13 cellular contexts compared by ENCODE assay signal in genomic region chr19:45403272-45403671, GRCh38. TPM values are rescaled to one million over a fixed set of nuclear protein-coding genes. Genes with fewer than 3 reads are reported as not detected.
A peak's percentile ranks its signal among the peaks of the same experiment; 100 is the strongest.
DNase-seq lines count a peak whose midpoint lies in the region; ATAC-seq and TF ChIP-seq lines count a peak whose summit lies in the region.
"Had no signal": no experiment of that assay in that cellular context is flagged by ENCODE, and none has a peak within 500 bp of the region (broad histone marks: within the 10 kb centered on the region; RNA-seq: fewer than 3 reads in every experiment).

No MANE protein-coding gene starts in this region.

- TF ChIP-seq CTCF in mammary epithelial cell (conservative IDR thresholded peaks at IDR 0.05 in 1 of 2, IDR thresholded peaks at IDR 0.05 in 1 of 2; ENCODE audit: extremely low read depth in 1 of 2, insufficient read depth in 1 of 2, low read depth in 1 of 2, low read length in 2 of 2) (no peak), upper lobe of right lung (IDR thresholded peaks at IDR 0.05) (no peak)

- H3K27me3 ChIP-seq in mammary epithelial cell (ENCODE audit: insufficient read depth, low read length) (no peaks in the 10 kb centered on the region), upper lobe of right lung (no peaks in the 10 kb centered on the region)
- H3K27me3 ChIP-seq: SJCRH30 had no signal

- CTCF ChIA-PET in mammary epithelial cell (lab: Charles Lee; ENCODE audit: low non-redundant PET): interaction anchor here (0.5 to 1.0 kb wide), 2 partner anchors 82 to 758 kb away, joined by 3 to 15 read pairs; no protein-coding TSS in a partner anchor

- 4% methylated on average over 4 of the region's 4 CpGs for WGBS in mammary epithelial cell (ENCODE audit: low coverage, missing lambda C conversion rate)
- WGBS in mesodermal cell (ENCODE audit: insufficient coverage in 2 of 2), 2 experiments: 69 to 75% methylated on average over 3 to 4 of the region's 4 CpGs

- H3K79me2 ChIP-seq in mammary epithelial cell (ENCODE audit: insufficient read depth, low read length): peaks cover 79% of the 10 kb centered on the region

- intact Hi-C loops in Right ventricle myocardium superior (cut with DNase I) (no loop called here), cardiac septum (cut with DNase I) (no loop called here), mammary epithelial cell (cut with micrococcal nuclease) (loop anchor here (5.0 to 10.0 kb wide), 5 partner anchors 34 to 242 kb away; partner anchors contain the start of gene MARK4), upper lobe of right lung (cut with DNase I) (no loop called here)

- H3K4me3 ChIP-seq in mammary epithelial cell (replicated peaks in 1 of 3; ENCODE audit: insufficient read depth in 1 of 3, low read depth in 2 of 3, low read length in 3 of 3): peak overlapping the region; percentile 90 to 92 (median 91)
- H3K4me3 ChIP-seq in mesodermal cell (ENCODE audit: extremely low read depth, insufficient read depth, low read length, poor library complexity, severe bottlenecking): peak overlapping the region; percentile 86
- peak overlapping the region; percentile 77 for H3K4me3 ChIP-seq in upper lobe of right lung
- H3K4me3 ChIP-seq: SJCRH30 had no signal

- no peak overlapping the region for H2AFZ ChIP-seq in mammary epithelial cell (ENCODE audit: low read depth, low read length)

- no peaks in the 10 kb centered on the region for H3K9me3 ChIP-seq in mammary epithelial cell (replicated peaks; ENCODE audit: insufficient read depth, low read length)
- H3K9me3 ChIP-seq in mesodermal cell (ENCODE audit: control insufficient read depth, low read length): no peaks in the 10 kb centered on the region
- H3K9me3 ChIP-seq in upper lobe of right lung: no peaks in the 10 kb centered on the region
- H3K9me3 ChIP-seq: SJCRH30 had no signal

- peak overlapping the region; percentile 94 for H3K9ac ChIP-seq in mammary epithelial cell (ENCODE audit: insufficient read depth, low read length)

- no TSS peak for BruUV-seq in mammary epithelial cell (replicated peaks; lab: Mats Ljungman, UMichigan)

- H4K20me1 ChIP-seq in mammary epithelial cell (ENCODE audit: insufficient read depth, low read length): no peaks in the 10 kb centered on the region

- H3K36me3 ChIP-seq in mammary epithelial cell (ENCODE audit: insufficient read depth, low read length): peaks cover 9% of the 10 kb centered on the region
- H3K36me3 ChIP-seq in mesodermal cell (ENCODE audit: control insufficient read depth, insufficient read depth, low read length): peaks cover 20% of the 10 kb centered on the region
- no peaks in the 10 kb centered on the region for H3K36me3 ChIP-seq in upper lobe of right lung
- H3K36me3 ChIP-seq: SJCRH30 had no signal

- in situ Hi-C loops in mammary epithelial cell (cut with MboI; ENCODE audit: low sequenced_read_pairs in 2 of 2): no loop called here

- ATAC-seq in Right ventricle myocardium superior (ENCODE audit: poor library complexity) (peak; percentile 0), upper lobe of right lung (no peak)

- H3K4me2 ChIP-seq in mammary epithelial cell (ENCODE audit: insufficient read depth, low read depth, low read length): peak overlapping the region; percentile 85

- H3K4me1 ChIP-seq in mammary epithelial cell (ENCODE audit: insufficient read depth, low read length): peaks cover 36% of the 10 kb centered on the region
- peaks cover 20% of the 10 kb centered on the region for H3K4me1 ChIP-seq in mesodermal cell (ENCODE audit: control insufficient read depth, insufficient read depth, low read length, poor library complexity, severe bottlenecking)
- H3K4me1 ChIP-seq in upper lobe of right lung: peaks cover 33% of the 10 kb centered on the region

- peak overlapping the region; percentile 94 for H3K27ac ChIP-seq in mammary epithelial cell (ENCODE audit: insufficient read depth, low read depth, low read length)
- H3K27ac ChIP-seq in mesodermal cell (ENCODE audit: low read depth, low read length, severe bottlenecking): peak overlapping the region; percentile 36
- H3K27ac ChIP-seq in upper lobe of right lung: peak overlapping the region; percentile 12
- H3K27ac ChIP-seq: SJCRH30 had no signal

- dilution Hi-C loops in mammary epithelial cell (cut with HindIII; ENCODE audit: low sequenced_read_pairs): loop anchor here (10.0 kb wide), 2 partner anchors 58 to 168 kb away; partner anchors contain the start of gene KLC3

- peak; percentile 27 for DNase-seq in Right ventricle myocardium superior
- no peak for DNase-seq in cardiac septum (ENCODE audit: low spot score)
- no peak for DNase-seq in mammary epithelial cell
- DNase-seq in upper lobe of right lung: no peak
- no peak for DNase-seq in activated T-cell treated with anti-CD3 and anti-CD28 coated beads for 4 hours
- DNase-seq in NCI-H526 (lab: John Stamatoyannopoulos, UW): no peak
- no peak for DNase-seq in MV-4-11 (lab: John Stamatoyannopoulos, UW)
- DNase-seq: activated CD4-positive, CD25-positive, alpha-beta regulatory T cell; activated T-cell treated with anti-CD3 and anti-CD28 coated beads, Interleukin-2, amount 50 U/mL, for 1 hour; NCI-H345; SJCRH30; stimulated activated CD4-positive, alpha-beta T cell treated with anti-CD3 and anti-CD28 coated beads, Interleukin-4, amount 100 ng/mL, for 1 hour had no signal

RNA-seq across cellular contexts. Expression of gene PPP1R13L, which starts 1.6 kb away (rescaled TPM):
- 207 TPM for total RNA-seq in Right ventricle myocardium superior
- total RNA-seq in cardiac septum: 119 TPM
- 100 to 1,000 TPM in 1 of 2 donors, 10 to 100 TPM in 1; 75.8 to 254 TPM for total RNA-seq in mammary epithelial cell
- 77.1 TPM for polyA plus RNA-seq in mammary epithelial cell
- 84.7 TPM for polyA minus RNA-seq in mammary epithelial cell
- 32.4 TPM for polyA plus RNA-seq in mesodermal cell (2013, experiment 1 of 2)
- polyA plus RNA-seq in mesodermal cell (2013, experiment 2 of 2): 27.7 TPM
- total RNA-seq in upper lobe of right lung: 67.9 TPM

RNA-seq across cellular contexts. Expression of gene POLR1G, which starts 3.2 kb away (rescaled TPM):
- 7.7 TPM for total RNA-seq in Right ventricle myocardium superior
- total RNA-seq in cardiac septum: 3.2 TPM
- 10 to 100 TPM; 11.7 to 16.9 TPM for total RNA-seq in mammary epithelial cell
- polyA plus RNA-seq in mammary epithelial cell: 15.0 TPM
- 12.6 TPM for polyA minus RNA-seq in mammary epithelial cell
- polyA plus RNA-seq in mesodermal cell (2013, experiment 1 of 2): 5.2 TPM
- polyA plus RNA-seq in mesodermal cell (2013, experiment 2 of 2): 4.6 TPM
- total RNA-seq in upper lobe of right lung: 5.4 TPM

RNA-seq across cellular contexts. Expression of gene ERCC1, which starts 20.4 kb away (rescaled TPM):
- total RNA-seq in Right ventricle myocardium superior: 163 TPM
- total RNA-seq in cardiac septum: 89.0 TPM
- 100 to 1,000 TPM in 1 of 2 donors, 10 to 100 TPM in 1; 81.9 to 316 TPM for total RNA-seq in mammary epithelial cell
- 224 TPM for polyA plus RNA-seq in mammary epithelial cell
- 242 TPM for polyA minus RNA-seq in mammary epithelial cell
- 112 TPM for polyA plus RNA-seq in mesodermal cell (2013, experiment 1 of 2)
- polyA plus RNA-seq in mesodermal cell (2013, experiment 2 of 2): 94.3 TPM
- total RNA-seq in upper lobe of right lung: 48.8 TPM

RNA-seq across cellular contexts. Expression of gene ERCC2, which starts 32.9 kb away (rescaled TPM):
- 11.2 TPM for total RNA-seq in Right ventricle myocardium superior
- total RNA-seq in cardiac septum: 12.4 TPM
- total RNA-seq in mammary epithelial cell: 10 to 100 TPM; 17.7 to 26.3 TPM
- polyA plus RNA-seq in mammary epithelial cell: 17.4 TPM
- polyA minus RNA-seq in mammary epithelial cell: 31.9 TPM
- polyA plus RNA-seq in mesodermal cell (2013, experiment 1 of 2): 45.0 TPM
- polyA plus RNA-seq in mesodermal cell (2013, experiment 2 of 2): 40.2 TPM
- total RNA-seq in upper lobe of right lung: 13.7 TPM

Comparison
In these comparisons a context has a peak if more than half of its experiments do, and no peak if none do; other contexts are left out.
1. H3K27ac ChIP-seq: peak in every context shown above with its lines; median percentile 94 in mammary epithelial cell; 36 in mesodermal cell; 12 in upper lobe of right lung.